ENCODE assay signal across 7 cellular contexts in the genomic region with DNA sequence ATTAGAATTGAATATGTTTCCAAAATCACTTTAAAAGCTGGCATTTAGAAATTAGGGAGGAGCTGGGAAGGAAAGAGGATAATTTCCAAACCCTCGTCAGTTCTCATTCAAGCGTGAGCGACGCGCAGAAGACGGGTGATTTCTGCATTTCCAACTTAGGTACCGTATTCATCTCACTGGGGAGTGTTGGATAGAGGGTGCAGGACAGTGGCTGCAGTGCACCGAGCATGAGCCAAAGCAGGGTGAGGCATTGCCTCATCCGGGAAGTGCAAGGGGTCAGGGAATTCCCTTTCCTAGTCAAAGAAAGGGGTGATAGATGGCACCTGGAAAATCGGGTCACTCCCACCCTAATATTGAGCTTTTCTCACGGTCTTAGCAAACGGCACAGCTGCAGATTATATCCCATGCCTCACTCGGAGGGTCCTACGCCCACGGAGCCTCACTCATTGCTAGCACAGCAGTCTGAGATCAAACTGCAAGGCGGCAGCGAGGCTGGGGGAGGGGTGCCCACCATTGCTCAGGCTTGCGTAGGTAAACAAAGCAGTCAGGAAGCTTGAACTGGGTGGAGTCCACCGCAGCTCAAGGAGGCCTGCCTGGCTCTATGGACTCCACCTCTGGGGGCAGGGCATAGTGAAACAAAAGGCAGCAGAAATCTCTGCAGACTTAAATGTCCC.
A peak's percentile ranks its signal among the peaks of the same experiment; 100 is the strongest.
DNase-seq lines count a peak whose midpoint lies in the region; ATAC-seq and TF ChIP-seq lines count a peak whose summit lies in the region.
"Not testable (repeated sequence)": the region's sequence is repeated elsewhere in the genome, so short reads cannot be mapped to it uniquely, and the experiment has no call there.

No MANE protein-coding gene starts in this region.

- not testable (repeated sequence) for H3K27me3 Mint-ChIP-seq in IgD-negative memory B cell; activated CD8-positive, alpha-beta T cell treated with anti-CD3 and anti-CD28 coated beads for 36 hours; activated naive CD4-positive, alpha-beta T cell treated with anti-CD3 and anti-CD28 coated beads for 36 hours (ENCODE audit: low read depth); naive thymus-derived CD8-positive, alpha-beta T cell

- POLR2A ChIA-PET in activated CD8-positive, alpha-beta T cell treated with anti-CD3 and anti-CD28 coated beads for 36 hours (lab: Charles Lee), result not testable (repeated sequence)
- POLR2A ChIA-PET in naive thymus-derived CD8-positive, alpha-beta T cell (lab: Charles Lee), result interaction anchor here (0.7 to 3.3 kb wide), 17 partner anchors 9 to 173 kb away, joined by 3 to 39 read pairs (median 4); a partner anchor contains a TSS

- ATAC-seq in activated CD8-positive, alpha-beta T cell treated with anti-CD3 and anti-CD28 coated beads for 36 hours, result peak; percentile 39
- peak; percentile 60 to 69 for ATAC-seq in naive thymus-derived CD8-positive, alpha-beta T cell

- not testable (repeated sequence) for H3K27me3 ChIP-seq in esophagus squamous epithelium

- 45 to 48% methylated on average over 9 to 11 of the region's 19 CpGs for WGBS in esophagus squamous epithelium, 2 donors

- not testable (repeated sequence) for TF ChIP-seq CTCF in activated CD8-positive, alpha-beta T cell treated with anti-CD3 and anti-CD28 coated beads for 36 hours (IDR thresholded peaks at IDR 0.05); esophagus squamous epithelium (IDR thresholded peaks at IDR 0.05)

- peak overlapping the region; percentile 15 to 52 (median 30) for H3K4me3 ChIP-seq in esophagus squamous epithelium

- peaks cover 0 to 15% (median 0%) of the 10 kb centered on the region in 3 donors for H3K4me1 ChIP-seq in esophagus squamous epithelium

- H3K9me3 ChIP-seq in esophagus squamous epithelium, result not testable (repeated sequence)

- DNase-seq in RPMI8226, result peak; percentile 24
- DNase-seq in activated CD8-positive, alpha-beta T cell treated with anti-CD3 and anti-CD28 coated beads for 36 hours, result peak; percentile 86
- DNase-seq in activated naive CD4-positive, alpha-beta T cell treated with anti-CD3 and anti-CD28 coated beads for 36 hours, result peak; percentile 71
- not testable (repeated sequence) for DNase-seq in esophagus squamous epithelium (lab: John Stamatoyannopoulos, UW)
- DNase-seq in naive thymus-derived CD8-positive, alpha-beta T cell, result peak; percentile 58 to 96 (median 86)
- DNase-seq in stimulated activated CD4-positive, alpha-beta T cell treated with anti-CD3 and anti-CD28 coated beads, TNF-alpha, amount 100 ng/mL, for 48 hours (ENCODE audit: low read depth in 3 of 3), result peak in 2 of 3 donors; percentile 19 to 27

- not testable (repeated sequence) for H3K36me3 Mint-ChIP-seq in IgD-negative memory B cell; activated CD8-positive, alpha-beta T cell treated with anti-CD3 and anti-CD28 coated beads for 36 hours (ENCODE audit: low read depth); activated naive CD4-positive, alpha-beta T cell treated with anti-CD3 and anti-CD28 coated beads for 36 hours (ENCODE audit: low read depth)
- peaks cover 3 to 19% (median 15%) of the 10 kb centered on the region in 3 donors for H3K36me3 Mint-ChIP-seq in naive thymus-derived CD8-positive, alpha-beta T cell

- H3K36me3 ChIP-seq in esophagus squamous epithelium, result not testable (repeated sequence)

- CTCF ChIA-PET in activated CD8-positive, alpha-beta T cell treated with anti-CD3 and anti-CD28 coated beads for 36 hours (lab: Charles Lee), result interaction anchor here (1.0 to 2.1 kb wide), 3 partner anchors 12 to 78 kb away, joined by 3 to 8 read pairs (median 8); no protein-coding TSS in a partner anchor
- CTCF ChIA-PET in activated naive CD4-positive, alpha-beta T cell treated with anti-CD3 and anti-CD28 coated beads for 36 hours (lab: Charles Lee), result interaction anchor here (1.1 to 1.2 kb wide), 2 partner anchors 113 to 324 kb away, joined by 3 read pairs; no protein-coding TSS in a partner anchor

- peaks cover 10 to 25% (median 25%) of the 10 kb centered on the region in 3 donors for H3K4me1 Mint-ChIP-seq in IgD-negative memory B cell
- peaks cover 45% of the 10 kb centered on the region for H3K4me1 Mint-ChIP-seq in activated CD8-positive, alpha-beta T cell treated with anti-CD3 and anti-CD28 coated beads for 36 hours (ENCODE audit: low read depth)
- H3K4me1 Mint-ChIP-seq in activated naive CD4-positive, alpha-beta T cell treated with anti-CD3 and anti-CD28 coated beads for 36 hours (ENCODE audit: low read depth), result peaks cover 48% of the 10 kb centered on the region
- peaks cover 30 to 59% (median 57%) of the 10 kb centered on the region in 4 donors for H3K4me1 Mint-ChIP-seq in naive thymus-derived CD8-positive, alpha-beta T cell

- H3K4me3 Mint-ChIP-seq in IgD-negative memory B cell, result peak overlapping the region; percentile 67 to 88 (median 77)
- H3K4me3 Mint-ChIP-seq in activated CD8-positive, alpha-beta T cell treated with anti-CD3 and anti-CD28 coated beads for 36 hours, result peak overlapping the region; percentile 63
- peak overlapping the region; percentile 55 for H3K4me3 Mint-ChIP-seq in activated naive CD4-positive, alpha-beta T cell treated with anti-CD3 and anti-CD28 coated beads for 36 hours
- peak overlapping the region; percentile 68 to 88 (median 84) for H3K4me3 Mint-ChIP-seq in naive thymus-derived CD8-positive, alpha-beta T cell

- H3K9me3 Mint-ChIP-seq in IgD-negative memory B cell; activated CD8-positive, alpha-beta T cell treated with anti-CD3 and anti-CD28 coated beads for 36 hours; activated naive CD4-positive, alpha-beta T cell treated with anti-CD3 and anti-CD28 coated beads for 36 hours: not testable (repeated sequence)
- peaks cover 0 to 42% (median 21%) of the 10 kb centered on the region in 9 donors for H3K9me3 Mint-ChIP-seq in naive thymus-derived CD8-positive, alpha-beta T cell

- intact Hi-C loops in activated CD8-positive, alpha-beta T cell treated with anti-CD3 and anti-CD28 coated beads for 36 hours (cut with micrococcal nuclease); activated naive CD4-positive, alpha-beta T cell treated with anti-CD3 and anti-CD28 coated beads for 36 hours (cut with micrococcal nuclease); esophagus squamous epithelium (cut with DNase I): not testable (repeated sequence)

- H3K27ac Mint-ChIP-seq in IgD-negative memory B cell, result peak overlapping the region in 2 of 3 donors; percentile 65 to 87
- peak overlapping the region; percentile 56 for H3K27ac Mint-ChIP-seq in activated CD8-positive, alpha-beta T cell treated with anti-CD3 and anti-CD28 coated beads for 36 hours
- peak overlapping the region; percentile 43 for H3K27ac Mint-ChIP-seq in activated naive CD4-positive, alpha-beta T cell treated with anti-CD3 and anti-CD28 coated beads for 36 hours
- H3K27ac Mint-ChIP-seq in naive thymus-derived CD8-positive, alpha-beta T cell, result peak overlapping the region; percentile 82 to 99 (median 98)

- not testable (repeated sequence) for TF ChIP-seq POLR2A in esophagus squamous epithelium (IDR thresholded peaks at IDR 0.05)

- peak overlapping the region in 1 of 4 donors; percentile 13 for H3K27ac ChIP-seq in esophagus squamous epithelium

Comparison
In these comparisons a context has a peak if more than half of its experiments do, and no peak if none do; other contexts are left out.
1. H3K27ac Mint-ChIP-seq: peak in every context shown above with its lines; median percentile 98 in naive thymus-derived CD8-positive, alpha-beta T cell; 76 in IgD-negative memory B cell; 56 in activated CD8-positive, alpha-beta T cell treated with anti-CD3 and anti-CD28 coated beads for 36 hours; 43 in activated naive CD4-positive, alpha-beta T cell treated with anti-CD3 and anti-CD28 coated beads for 36 hours.